In the genomic region with DNA sequence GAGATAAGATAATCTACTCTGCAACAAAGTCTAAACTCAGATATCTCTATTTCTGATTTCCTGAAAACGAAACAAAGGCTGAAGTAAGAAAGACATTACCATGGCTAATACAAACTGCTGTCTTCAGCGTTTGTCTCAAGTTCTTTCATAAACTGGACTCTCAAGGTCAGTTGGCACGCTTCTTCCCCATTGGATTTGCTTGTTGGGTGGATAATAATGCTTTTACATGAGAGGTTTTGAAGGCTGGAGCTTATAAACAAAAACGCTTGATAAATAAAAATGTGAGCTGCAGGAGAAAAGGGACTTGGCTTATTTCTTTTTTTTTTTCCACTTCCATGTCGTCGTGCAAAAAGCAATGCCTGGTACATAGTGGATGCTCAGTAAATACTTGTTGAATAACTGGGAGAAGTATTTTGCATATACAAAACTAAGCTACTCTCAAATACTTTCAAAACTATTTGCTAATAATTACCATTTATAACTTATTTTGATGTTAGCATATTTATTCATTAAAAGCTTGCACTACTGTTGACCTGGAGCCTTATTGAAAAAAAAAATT, we compare ENCODE assay signal across 8 cellular contexts.
DNase-seq lines count a peak whose midpoint lies in the region; ATAC-seq and TF ChIP-seq lines count a peak whose summit lies in the region.

No MANE protein-coding gene starts in this region.

- no peaks in the 10 kb centered on the region for H3K79me2 ChIP-seq in SU-DHL-6 (ENCODE audit: insufficient read depth, low read length)

- in situ Hi-C loops in HAP-1 (cut with MboI; ENCODE audit: low sequenced_read_pairs), result loop anchor here (10.0 kb wide), 1 partner anchor 62 kb away; the partner anchor contains the start of gene EEF1A1

- no peaks in the 10 kb centered on the region for H3K27me3 ChIP-seq in HAP-1 (ENCODE audit: low read depth)
- H3K27me3 ChIP-seq in SU-DHL-6 (ENCODE audit: low read length), result no peaks in the 10 kb centered on the region

- H3F3A ChIP-seq in SU-DHL-6 (ENCODE audit: insufficient read depth), result peaks cover 3% of the 10 kb centered on the region; the same call in 1 of the 2 replicates

- H3K9me3 ChIP-seq in HAP-1 (peaks cover under 1% of the 10 kb centered on the region; the same call in 1 of the 2 replicates), SU-DHL-6 (ENCODE audit: insufficient read depth, low read length) (no peaks in the 10 kb centered on the region)

- ATAC-seq in GM19324 (IDR thresholded peaks at IDR 0.05; ENCODE audit: low FRiP score, unreplicated experiment), result no peak
- ATAC-seq in HG03457 (IDR thresholded peaks at IDR 0.05; ENCODE audit: unreplicated experiment), result no peak

- H3K36me3 ChIP-seq in HAP-1 (replicated peaks) (no peaks in the 10 kb centered on the region), SU-DHL-6 (ENCODE audit: low read length) (no peaks in the 10 kb centered on the region)

- DNase-seq in CD1c-positive myeloid dendritic cell (ENCODE audit: extremely low spot score) (peak; percentile 20), HAP-1 (ENCODE audit: low spot score in 2 of 2) (peak in 1 of 2 experiments; percentile 44), fibroblast of mammary gland (ENCODE audit: low read depth) (peak; percentile 40), pons (ENCODE audit: low spot score) (peak; percentile 78), RKO (ENCODE audit: low spot score) (no peak)

- H3K4me2 ChIP-seq in SU-DHL-6 (ENCODE audit: low read depth, low read length, poor library complexity, severe bottlenecking), result peak overlapping the region; percentile 93

- H2AFZ ChIP-seq in SU-DHL-6 (ENCODE audit: low read depth, low read length, severe bottlenecking), result peak overlapping the region; percentile 95

- TF ChIP-seq CTCF in SU-DHL-6 (IDR thresholded peaks at IDR 0.05; ENCODE audit: insufficient read depth, low read length, poor library complexity, severe bottlenecking) (no peak), fibroblast of mammary gland (conservative IDR thresholded peaks at IDR 0.05; ENCODE audit: control insufficient read depth, insufficient read depth, low read depth, low read length) (no peak)

- H3K27ac ChIP-seq in SU-DHL-6 (ENCODE audit: low read depth, low read length), result peak overlapping the region; percentile 83

- H3K9me2 ChIP-seq in SU-DHL-6 (replicated peaks; ENCODE audit: insufficient read depth, low read length), result no peaks in the 10 kb centered on the region

- peaks cover 23% of the 10 kb centered on the region for H3K4me1 ChIP-seq in HAP-1

- no peaks in the 10 kb centered on the region for H4K20me1 ChIP-seq in SU-DHL-6 (ENCODE audit: low read depth, low read length)

- peak overlapping the region; percentile 0; the same call in 1 of the 2 replicates for H3K4me3 ChIP-seq in HAP-1
- peak overlapping the region; percentile 47 for H3K4me3 ChIP-seq in SU-DHL-6 (ENCODE audit: insufficient read depth, low read length, poor library complexity, severe bottlenecking)
- H3K4me3 ChIP-seq in fibroblast of mammary gland (ENCODE audit: control insufficient read depth, low read depth, low read length), result no peak overlapping the region

- H3K9ac ChIP-seq in SU-DHL-6 (ENCODE audit: low read length), result peak overlapping the region; percentile 54
